In genomic region chr6:137571854-137572253, GRCh38 we compare ENCODE assay signal across 8 cellular contexts.
A peak's percentile ranks its signal among the peaks of the same experiment; 100 is the strongest.
DNase-seq lines count a peak whose midpoint lies in the region; ATAC-seq, FAIRE-seq and TF ChIP-seq lines count a peak whose summit lies in the region.
"Had no signal": no experiment of that assay in that cellular context is flagged by ENCODE, and none has a peak within 500 bp of the region (broad histone marks: within the 10 kb centered on the region; RNA-seq: fewer than 3 reads in every experiment).

No MANE protein-coding gene starts in this region.

- H2AFZ ChIP-seq in GM12878 (ENCODE audit: control insufficient read depth, low read depth, low read length) = no peak overlapping the region

- ATAC-seq in HG02973 (IDR thresholded peaks at IDR 0.05; ENCODE audit: unreplicated experiment) (peak; percentile 63), GM12878 (peak; percentile 87), upper lobe of left lung (ENCODE audit: low FRiP score in 2 of 2) (no peak)

- no peak overlapping the region for H3K9ac ChIP-seq in GM12878 (ENCODE audit: control insufficient read depth, insufficient read depth, low read length)

- no peak overlapping the region for H3K4me3 ChIP-seq in GM12865 (ENCODE audit: low read depth, low read length)
- H3K4me3 ChIP-seq in GM12878 = no peak overlapping the region
- no peak overlapping the region for H3K4me3 ChIP-seq in upper lobe of left lung

- in situ Hi-C loops in GM12878 (cut with MboI) = no loop called here

- no peaks in the 10 kb centered on the region for H3K9me3 Mint-ChIP-seq in mesothelial cell of epicardium
- H3K9me3 Mint-ChIP-seq: dendritic cell treated with granulocyte-macrophage colony-stimulating factor and Interleukin-4, amounts not matched to agents 40 ng/mL and 50 ng/mL, for 4 days had no signal

- no peak overlapping the region for H3K4me3 Mint-ChIP-seq in mesothelial cell of epicardium
- H3K4me3 Mint-ChIP-seq: dendritic cell treated with granulocyte-macrophage colony-stimulating factor and Interleukin-4, amounts not matched to agents 40 ng/mL and 50 ng/mL, for 4 days had no signal

- FAIRE-seq in GM12878 (lab: Jason Lieb, UNC) = peak; percentile 65

- peaks cover 7% of the 10 kb centered on the region for H3K4me1 Mint-ChIP-seq in mesothelial cell of epicardium

- TF ChIP-seq EP300 in GM12878 (IDR thresholded peaks at IDR 0.05; ENCODE audit: borderline replicate concordance in 1 of 2, control insufficient read depth in 1 of 2, low read depth in 2 of 2, low read length in 2 of 2) = no peak
- no peak for TF ChIP-seq EP300 in upper lobe of left lung (IDR thresholded peaks at IDR 0.05)

- H3K36me3 Mint-ChIP-seq in mesothelial cell of epicardium = no peaks in the 10 kb centered on the region

- POLR2A ChIA-PET in GM12878 (lab: Charles Lee) = no interaction called here

- H4K20me1 ChIP-seq in GM12878 (ENCODE audit: control insufficient read depth, insufficient read depth) = no peaks in the 10 kb centered on the region

- TF ChIP-seq POLR2A in GM12878 (IDR thresholded peaks at IDR 0.05; ENCODE audit: low read depth, low read length) = no peak
- no peak for TF ChIP-seq POLR2A in upper lobe of left lung (IDR thresholded peaks at IDR 0.05)

- peak; percentile 69 for TF ChIP-seq CTCF in GM12865 (IDR thresholded peaks at IDR 0.05; ENCODE audit: insufficient read depth, low read depth, low read length, missing control alignments)
- TF ChIP-seq CTCF in GM12878 (IDR thresholded peaks at IDR 0.05 in 2 of 3, conservative IDR thresholded peaks at IDR 0.05 in 1 of 3; ENCODE audit: control insufficient read depth in 2 of 3, extremely low read depth in 1 of 3, insufficient read depth in 1 of 3, low read depth in 3 of 3, low read length in 3 of 3) = peak; percentile 53 to 79 (median 71)
- peak; percentile 73 for TF ChIP-seq CTCF in mesothelial cell of epicardium (IDR thresholded peaks at IDR 0.05; ENCODE audit: unreplicated experiment)
- peak in 5 of 6 experiments; percentile 35 to 58 (median 45) for TF ChIP-seq CTCF in upper lobe of left lung (IDR thresholded peaks at IDR 0.05)

- DNase-seq in GM12865 (ENCODE audit: low read depth) (peak; percentile 70), T follicular helper cell (ENCODE audit: low read depth) (peak; percentile 46), GM12878 (ENCODE audit: low read depth, low spot score) (no peak), mesothelial cell of epicardium (ENCODE audit: low spot score in 2 of 2, unreplicated experiment in 2 of 2) (no peak), upper lobe of left lung (peak in 1 of 2 donors; percentile 28), HuH-7.5 (ENCODE audit: low spot score) (no peak)

- H3K36me3 ChIP-seq in GM12878 (ENCODE audit: control insufficient read depth in 2 of 2, insufficient read depth in 2 of 2, low read length in 1 of 2) = no peaks in the 10 kb centered on the region
- H3K36me3 ChIP-seq in upper lobe of left lung = no peaks in the 10 kb centered on the region

- SMC1A ChIA-PET in GM12878 (lab: Charles Lee; ENCODE audit: uncharacterized antibody, unreplicated experiment) = interaction anchor here (1.1 kb wide), 1 partner anchor 11 kb away, joined by 3 read pairs; no protein-coding TSS in a partner anchor

- intact Hi-C loops in GM12878 (cut with micrococcal nuclease; ENCODE audit: unreplicated experiment) = no loop called here

- H3K27ac ChIP-seq in GM12878 (ENCODE audit: control insufficient read depth, insufficient read depth) (no peak overlapping the region), upper lobe of left lung (no peak overlapping the region)

- no peak overlapping the region for H3K4me2 ChIP-seq in GM12878 (ENCODE audit: control insufficient read depth, insufficient read depth)

- RAD21 ChIA-PET in GM12878 (lab: Charles Lee; ENCODE audit: unreplicated experiment) = no interaction called here

- H3K9me3 ChIP-seq in GM12878 (replicated peaks; ENCODE audit: control insufficient read depth, insufficient read depth, low read length) = no peaks in the 10 kb centered on the region
- no peaks in the 10 kb centered on the region for H3K9me3 ChIP-seq in upper lobe of left lung

- no peaks in the 10 kb centered on the region for H3K79me2 ChIP-seq in GM12878 (ENCODE audit: control insufficient read depth, insufficient read depth, low read length)

- TF ChIP-seq RAD21 in GM12878 (IDR thresholded peaks at IDR 0.05; ENCODE audit: insufficient read depth, low read depth, low read length) = peak; percentile 32; the same call in 1 of the 2 replicates

- peaks cover 40% of the 10 kb centered on the region for H3K27me3 Mint-ChIP-seq in mesothelial cell of epicardium (ENCODE audit: low read depth)

- H3K4me1 ChIP-seq in GM12878 (ENCODE audit: control insufficient read depth, insufficient read depth, low read length) (no peaks in the 10 kb centered on the region), upper lobe of left lung (no peaks in the 10 kb centered on the region)

- BruUV-seq in GM12878 (replicated peaks; lab: Mats Ljungman, UMichigan) = no TSS peak

- H3K27me3 ChIP-seq in GM12878 (replicated peaks in 1 of 2; ENCODE audit: control insufficient read depth in 2 of 2, insufficient read depth in 2 of 2, low read length in 1 of 2) = peaks cover 0 to 4% of the 10 kb centered on the region in 2 experiments; a peak in 2 of 4 replicates
- H3K27me3 ChIP-seq in upper lobe of left lung = no peaks in the 10 kb centered on the region

- H3K27ac Mint-ChIP-seq in mesothelial cell of epicardium = no peak overlapping the region
- H3K27ac Mint-ChIP-seq: dendritic cell treated with granulocyte-macrophage colony-stimulating factor and Interleukin-4, amounts not matched to agents 40 ng/mL and 50 ng/mL, for 4 days had no signal

- CTCF ChIA-PET in GM12878 (lab: Yijun Ruan, JAX) = interaction anchor here (1.0 to 2.2 kb wide), 2 partner anchors 9 to 17 kb away, joined by 4 to 9 read pairs; no protein-coding TSS in a partner anchor

TF ChIP-seq in GM12878, 131 proteins besides CTCF, POLR2A, EP300 and RAD21:
- TF ChIP-seq HDGF (IDR thresholded peaks at IDR 0.05) (no peak), BACH1 (IDR thresholded peaks at IDR 0.05; ENCODE audit: borderline replicate concordance) (no peak), ZNF217 (IDR thresholded peaks at IDR 0.05) (no peak)

Comparison
In these comparisons a context has a peak if more than half of its experiments do, and no peak if none do; other contexts are left out.
1. DNase-seq: peak in GM12865 (single experiment) and T follicular helper cell (single experiment); none in GM12878 (single experiment), mesothelial cell of epicardium (0 of 2) and HuH-7.5 (single experiment).
2. ATAC-seq: peak in HG02973 (single experiment) and GM12878 (single experiment); none in upper lobe of left lung (0 of 2).
3. Peak in every context shown above with its lines, with median percentiles within 50 percentile points of each other: CTCF ChIP-seq.